ENCODE assay signal across 24 cellular contexts in the genomic region with DNA sequence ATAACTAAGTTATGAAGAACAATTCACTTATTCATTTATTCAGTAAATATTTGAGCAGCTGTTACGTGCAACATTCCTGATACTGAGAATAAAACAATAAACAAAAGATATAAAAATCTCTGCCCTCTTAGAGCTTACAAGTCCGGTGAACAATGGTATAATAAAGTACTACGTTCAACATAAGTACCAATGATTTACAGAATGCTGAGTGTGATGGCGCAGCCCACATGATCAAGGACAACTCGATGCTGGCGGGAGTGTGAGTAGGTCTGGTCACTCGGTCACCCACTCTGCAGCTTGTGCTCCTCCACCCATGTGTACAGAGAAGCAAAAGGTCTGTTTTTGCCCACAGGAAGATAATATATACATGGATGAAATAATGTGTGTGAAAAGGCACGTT.
"Had no signal": no experiment of that assay in that cellular context is flagged by ENCODE, and none has a peak within 500 bp of the region (broad histone marks: within the 10 kb centered on the region; RNA-seq: fewer than 3 reads in every experiment).

No MANE protein-coding gene starts in this region.

- H3K9me3 ChIP-seq: left ventricle myocardium inferior, ovary, right atrium auricular region, right lobe of liver, tibial nerve, upper lobe of left lung, vagina had no signal

- H3K27me3 ChIP-seq: ovary, right atrium auricular region, right lobe of liver, upper lobe of left lung, vagina had no signal

- DNase-seq: hypothalamus; immature natural killer cell; kidney; left ventricle myocardium inferior; mesendoderm; naive thymus-derived CD4-positive, alpha-beta T cell; ovary; right lobe of liver; stimulated activated CD4-positive, alpha-beta T cell treated with anti-CD3 and anti-CD28 coated beads, Interleukin-1b, Interleukin-23, amount 100 ng/mL, for 48 hours; stimulated activated CD4-positive, alpha-beta T cell treated with anti-CD3 and anti-CD28 coated beads, Interleukin-2, amount 100 ng/mL, for 48 hours; stimulated activated CD4-positive, alpha-beta T cell treated with anti-CD3 and anti-CD28 coated beads, Interleukin-4, amount 100 ng/mL, for 4 hours; stimulated activated CD8-positive, alpha-beta memory T cell treated with anti-CD3 and anti-CD28 coated beads, Interleukin-4, amount 100 ng/mL, for 48 hours; stimulated activated naive CD4-positive, alpha-beta T cell treated with Interleukin-2 at 50 U/mL for 16 hours; stimulated activated naive CD8-positive, alpha-beta T cell treated with anti-CD3 and anti-CD28 coated beads, Interleukin-15, amount 100 ng/mL, for 72 hours; substantia nigra; upper lobe of left lung had no signal

- H3K4me1 ChIP-seq: left ventricle myocardium inferior, right atrium auricular region, right lobe of liver, upper lobe of left lung, vagina had no signal

- H3K36me3 ChIP-seq: left ventricle myocardium inferior, ovary, right atrium auricular region, right lobe of liver, tibial nerve, upper lobe of left lung, vagina had no signal

- ATAC-seq: naive thymus-derived CD4-positive, alpha-beta T cell; natural killer cell treated with Interleukin-12 subunit alpha and Interleukin-12 subunit beta and Interleukin-15 and Interleukin-18, amount 100 ng/mL, for 72 hours; right lobe of liver; stimulated activated memory B cell treated with anti-CD40 and anti-IgM and Interleukin-4, amounts not matched to agents 10 μg/mL and 1 μg/mL and 100 μg/mL, for 72 hours; stimulated activated naive CD8-positive, alpha-beta T cell treated with anti-CD3 and anti-CD28 coated beads, Interleukin-15, amount 100 ng/mL, for 72 hours had no signal

- H3K27ac ChIP-seq: left ventricle myocardium inferior, ovary, right atrium auricular region, right lobe of liver, tibial nerve, upper lobe of left lung, vagina had no signal

- FAIRE-seq: islet of Langerhans, kidney had no signal

- H3K4me3 ChIP-seq: left ventricle myocardium inferior, lung, ovary, right atrium auricular region, right lobe of liver, skin epidermis, tibial nerve, upper lobe of left lung, vagina had no signal
